ENCODE assay signal across 1 cellular context in genomic region chr15:101556273-101556672, GRCh38.
TF ChIP-seq lines count a peak whose summit lies in the region.

No MANE protein-coding gene starts in this region.

TF ChIP-seq in A549, 52 proteins besides CTCF, POLR2A, EP300 and RAD21 (continued from another document):
- TF ChIP-seq REST (IDR thresholded peaks at IDR 0.05) = no peak
- no peak for TF ChIP-seq KDM1A (IDR thresholded peaks at IDR 0.05; ENCODE audit: low read depth)
- TF ChIP-seq CHD4 (IDR thresholded peaks at IDR 0.05; ENCODE audit: borderline replicate concordance) = no peak
- TF ChIP-seq JUN (IDR thresholded peaks at IDR 0.05) = no peak
- no peak for TF ChIP-seq NPAS2 (CRISPR knock-in tag; IDR thresholded peaks at IDR 0.05; ENCODE audit: borderline replicate concordance)
TF ChIP-seq in A549: peak in this region for 0.
